8 cellular contexts compared by ENCODE assay signal in the genomic region with DNA sequence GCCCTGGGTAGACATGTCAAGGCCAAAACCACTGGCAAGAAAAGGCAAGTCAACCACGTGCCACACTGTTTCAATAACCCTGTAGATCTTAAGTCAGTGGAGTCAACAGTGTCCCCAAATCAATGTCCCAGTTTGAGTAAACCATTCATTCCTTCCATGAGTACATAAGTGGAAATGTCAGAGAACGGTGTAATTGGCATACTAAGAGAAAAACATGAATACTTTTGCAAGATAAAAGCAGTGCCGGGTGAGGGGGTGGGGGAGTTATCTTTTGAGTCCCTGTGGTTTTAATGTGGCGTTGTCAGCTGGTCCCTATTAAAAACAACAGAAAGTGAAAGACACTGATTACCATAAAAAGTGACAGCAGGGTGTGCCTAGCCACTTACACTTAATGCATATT. TPM values are rescaled to one million over a fixed set of nuclear protein-coding genes. Genes with fewer than 3 reads are reported as not detected.
DNase-seq lines count a peak whose midpoint lies in the region; ATAC-seq and TF ChIP-seq lines count a peak whose summit lies in the region.

No MANE protein-coding gene starts in this region.

- intact Hi-C loops in esophagus muscularis mucosa (cut with DNase I) (no loop called here), left lung (cut with DNase I) (no loop called here)

- TF ChIP-seq POLR2A in esophagus muscularis mucosa (IDR thresholded peaks at IDR 0.05; ENCODE audit: low read depth) = no peak

- no peaks in the 10 kb centered on the region for H3K4me1 ChIP-seq in mesenchymal stem cell (ENCODE audit: control insufficient read depth, insufficient read depth, low read depth, low read length)
- peaks cover 3 to 12% (median 9%) of the 10 kb centered on the region in 4 donors for H3K4me1 ChIP-seq in esophagus muscularis mucosa
- H3K4me1 ChIP-seq in left lung = peaks cover 0 to 10% of the 10 kb centered on the region in 2 donors

- H2AK5ac ChIP-seq in mesenchymal stem cell (ENCODE audit: low read length, severe bottlenecking) = no peak overlapping the region

- H3K9me3 ChIP-seq in MG63 (no peaks in the 10 kb centered on the region), mesenchymal stem cell (ENCODE audit: control insufficient read depth, low read length) (no peaks in the 10 kb centered on the region), esophagus muscularis mucosa (no peaks in the 10 kb centered on the region), left lung (no peaks in the 10 kb centered on the region)

- H3K27ac ChIP-seq in mesenchymal stem cell (ENCODE audit: low read length, poor library complexity, severe bottlenecking) = no peak overlapping the region
- no peak overlapping the region for H3K27ac ChIP-seq in esophagus muscularis mucosa (replicated peaks in 1 of 4)
- H3K27ac ChIP-seq in left lung = no peak overlapping the region

- no peak overlapping the region for H2BK12ac ChIP-seq in mesenchymal stem cell (ENCODE audit: low read length in 2 of 2)

- no peak overlapping the region for H3K23ac ChIP-seq in mesenchymal stem cell (ENCODE audit: low read length in 2 of 2)

- DNase-seq in activated CD4-positive, alpha-beta T cell treated with anti-CD3 and anti-CD28 coated beads, Interleukin-2, amount 50 U/mL, for 48 hours = peak; percentile 79 to 83
- DNase-seq in stimulated activated CD4-positive, alpha-beta T cell treated with anti-CD3 and anti-CD28 coated beads, Interleukin-15, amount 100 ng/mL, for 24 hours = peak; percentile 84
- no peak for DNase-seq in MG63
- DNase-seq in mesenchymal stem cell = no peak
- DNase-seq in esophagus muscularis mucosa (ENCODE audit: extremely low spot score) = no peak
- no peak for DNase-seq in left lung

- no peak overlapping the region for H4K91ac ChIP-seq in mesenchymal stem cell (ENCODE audit: low read length)

- peaks cover 2% of the 10 kb centered on the region; the same call in 1 of the 2 replicates for H3K36me3 ChIP-seq in MG63
- peaks cover 8 to 42% of the 10 kb centered on the region in 2 experiments for H3K36me3 ChIP-seq in mesenchymal stem cell (ENCODE audit: control insufficient read depth in 1 of 2, insufficient read depth in 2 of 2, low read depth in 1 of 2, low read length in 2 of 2)
- H3K36me3 ChIP-seq in esophagus muscularis mucosa = peaks cover 0 to 26% (median 1%) of the 10 kb centered on the region in 4 donors
- peaks cover 0 to 25% of the 10 kb centered on the region in 2 donors for H3K36me3 ChIP-seq in left lung

- H3K14ac ChIP-seq in mesenchymal stem cell (ENCODE audit: low read length in 2 of 2) = no peak overlapping the region

- no peak overlapping the region for H3K9ac ChIP-seq in mesenchymal stem cell (ENCODE audit: low read length)

- 93% methylated on average over 3 of the region's 4 CpGs for WGBS in mesenchymal stem cell
- WGBS in esophagus muscularis mucosa = 50% methylated on average over 4 of the region's 4 CpGs

- TF ChIP-seq CTCF in esophagus muscularis mucosa (IDR thresholded peaks at IDR 0.05) = no peak
- no peak for TF ChIP-seq CTCF in left lung (IDR thresholded peaks at IDR 0.05)

- ATAC-seq in GM18517 (IDR thresholded peaks at IDR 0.05; ENCODE audit: unreplicated experiment) = peak; percentile 73
- peak; percentile 77 for ATAC-seq in HG02759 (IDR thresholded peaks at IDR 0.05; ENCODE audit: unreplicated experiment)
- ATAC-seq in left lung = no peak

- H2BK120ac ChIP-seq in mesenchymal stem cell (ENCODE audit: low read depth, low read length) = no peak overlapping the region

- H3K4me2 ChIP-seq in mesenchymal stem cell (ENCODE audit: low read length, poor library complexity, severe bottlenecking) = no peak overlapping the region

- no peak for TF ChIP-seq EP300 in esophagus muscularis mucosa (IDR thresholded peaks at IDR 0.05)

- no peak overlapping the region for H2AFZ ChIP-seq in mesenchymal stem cell (ENCODE audit: low read depth, low read length)

- H2BK15ac ChIP-seq in mesenchymal stem cell (ENCODE audit: low read depth, poor library complexity, severe bottlenecking) = no peak overlapping the region

- H3K27me3 ChIP-seq in MG63 (no peaks in the 10 kb centered on the region), mesenchymal stem cell (ENCODE audit: control insufficient read depth in 1 of 2, insufficient read depth in 1 of 2, low read length in 2 of 2) (no peaks in the 10 kb centered on the region), esophagus muscularis mucosa (no peaks in the 10 kb centered on the region), left lung (no peaks in the 10 kb centered on the region)

- no peak overlapping the region for H2BK5ac ChIP-seq in mesenchymal stem cell (ENCODE audit: low read depth, low read length, poor library complexity, severe bottlenecking)

- H3K4me3 ChIP-seq in MG63 (no peak overlapping the region), mesenchymal stem cell (ENCODE audit: insufficient read depth in 1 of 2, low read depth in 1 of 2, low read length in 2 of 2) (no peak overlapping the region), esophagus muscularis mucosa (no peak overlapping the region), left lung (no peak overlapping the region)

- no peak overlapping the region for H3K18ac ChIP-seq in mesenchymal stem cell (ENCODE audit: low read depth in 1 of 2, low read length in 2 of 2)

- no peak overlapping the region for H3K4ac ChIP-seq in mesenchymal stem cell (ENCODE audit: low read depth in 1 of 2, low read length in 2 of 2)

- H4K8ac ChIP-seq in mesenchymal stem cell (ENCODE audit: low read length) = no peak overlapping the region

- peaks cover 29% of the 10 kb centered on the region for H3K79me1 ChIP-seq in mesenchymal stem cell (replicated peaks; ENCODE audit: low read length, poor library complexity, severe bottlenecking)

RNA-seq across cellular contexts. Expression of gene RSU1, which starts 37.8 kb away (rescaled TPM):
- total RNA-seq in MG63 (2014; rRNA removed; shearing (Covaris generic); ENCODE audit: low replicate concordance) = 44.1 and 44.5 TPM in 2 replicates
- 143 TPM for polyA plus RNA-seq in mesenchymal stem cell (2013, experiment 1 of 2)
- 145 TPM for polyA plus RNA-seq in mesenchymal stem cell (2013, experiment 2 of 2)
- total RNA-seq in esophagus muscularis mucosa (100 to 1,000 TPM in 2 of 4 donors, 10 to 100 TPM in 2; 56.9 to 146 (median 90.7) TPM), left lung (10 to 100 TPM; 73.7 to 100.0 TPM)

Comparison
In these comparisons a context has a peak if more than half of its experiments do, and no peak if none do; other contexts are left out.
1. DNase-seq: peak in activated CD4-positive, alpha-beta T cell treated with anti-CD3 and anti-CD28 coated beads, Interleukin-2, amount 50 U/mL, for 48 hours (2 of 2) and stimulated activated CD4-positive, alpha-beta T cell treated with anti-CD3 and anti-CD28 coated beads, Interleukin-15, amount 100 ng/mL, for 24 hours (single experiment); none in MG63 (single experiment), mesenchymal stem cell (single experiment), esophagus muscularis mucosa (single experiment) and left lung (0 of 2).